ENCODE assay signal across 33 cellular contexts in genomic region chr3:3634326-3634725, GRCh38.
DNase-seq lines count a peak whose midpoint lies in the region; TF ChIP-seq lines count a peak whose summit lies in the region.
"Had no signal": no experiment of that assay in that cellular context is flagged by ENCODE, and none has a peak within 500 bp of the region (broad histone marks: within the 10 kb centered on the region; RNA-seq: fewer than 3 reads in every experiment).

No MANE protein-coding gene starts in this region.

- intact Hi-C loops in head of caudate nucleus (cut with DNase I) (no loop called here), CD14-positive monocyte (cut with micrococcal nuclease) (no loop called here)

- H3K14ac ChIP-seq in trophoblast cell (ENCODE audit: low read length) = peak overlapping the region; percentile 80

- peaks cover 0 to 6% (median 0%) of the 10 kb centered on the region in 3 donors for H3K27me3 Mint-ChIP-seq in CD14-positive monocyte (ENCODE audit: low read depth in 3 of 3)
- H3K27me3 Mint-ChIP-seq: B cell; CD4-positive, alpha-beta memory T cell; CD4-positive, alpha-beta T cell; CD4-positive, CD25-positive, alpha-beta regulatory T cell; CD8-positive, alpha-beta memory T cell had no signal

- H3K79me2 ChIP-seq in trophoblast cell (ENCODE audit: control insufficient read depth, insufficient read depth, low read length, poor library complexity) = no peaks in the 10 kb centered on the region

- H3K9me3 Mint-ChIP-seq in CD14-positive monocyte = peaks cover 0 to 7% (median 2%) of the 10 kb centered on the region in 7 donors
- H3K9me3 Mint-ChIP-seq: CD8-positive, alpha-beta T cell had no signal

- peaks cover 2 to 3% of the 10 kb centered on the region in 2 donors for H3K36me3 Mint-ChIP-seq in CD14-positive monocyte
- H3K36me3 Mint-ChIP-seq: CD4-positive, alpha-beta memory T cell; CD4-positive, CD25-positive, alpha-beta regulatory T cell; CD8-positive, alpha-beta T cell had no signal

- no peak overlapping the region for H4K12ac ChIP-seq in trophoblast cell (ENCODE audit: low read depth, low read length)

- peak overlapping the region; percentile 83 for H2BK5ac ChIP-seq in trophoblast cell (ENCODE audit: low read depth, low read length, poor library complexity)

- peak overlapping the region; percentile 94 for H2BK120ac ChIP-seq in trophoblast cell (ENCODE audit: insufficient read depth, low read length, poor library complexity)

- no peaks in the 10 kb centered on the region for H3K9me3 ChIP-seq in trophoblast cell (ENCODE audit: insufficient read depth, low read depth, low read length)
- H3K9me3 ChIP-seq: A549; BE2C; BLaER1; BLaER1 treated with 17β-estradiol and CSF1 and Interleukin-3, amounts not matched to agents 10 nM and 100 nM; Caco-2 had no signal

- H4K8ac ChIP-seq in trophoblast cell (ENCODE audit: low read depth, low read length) = no peak overlapping the region

- H3K4me1 Mint-ChIP-seq in CD14-positive monocyte = peaks cover 19% of the 10 kb centered on the region
- H3K4me1 Mint-ChIP-seq: B cell; CD4-positive, alpha-beta memory T cell; CD4-positive, CD25-positive, alpha-beta regulatory T cell; CD8-positive, alpha-beta memory T cell had no signal

- H3K23ac ChIP-seq in trophoblast cell (ENCODE audit: low read length) = no peak overlapping the region

- no peak overlapping the region for H3K9ac ChIP-seq in trophoblast cell (ENCODE audit: low read length)
- H3K9ac ChIP-seq: BLaER1; BLaER1 treated with 17β-estradiol and CSF1 and Interleukin-3, amounts not matched to agents 10 nM and 100 nM had no signal

- no peak overlapping the region for H3K4me2 ChIP-seq in trophoblast cell (ENCODE audit: low read length)
- H3K4me2 ChIP-seq: A549, BLaER1 had no signal

- H2BK12ac ChIP-seq in trophoblast cell (ENCODE audit: low read length) = peak overlapping the region; percentile 95

- H3K4me3 Mint-ChIP-seq in CD14-positive monocyte = no peak overlapping the region
- H3K4me3 Mint-ChIP-seq: B cell; CD4-positive, alpha-beta memory T cell; CD4-positive, alpha-beta T cell; CD4-positive, CD25-positive, alpha-beta regulatory T cell; CD8-positive, alpha-beta memory T cell; CD8-positive, alpha-beta T cell had no signal

- peaks cover 10 to 20% of the 10 kb centered on the region in 2 experiments for H3K4me1 ChIP-seq in trophoblast cell (ENCODE audit: control insufficient read depth in 1 of 2, insufficient read depth in 2 of 2, low read length in 2 of 2)
- H3K4me1 ChIP-seq: A549, BE2C, BLaER1 had no signal

- no peak overlapping the region for H3K4me3 ChIP-seq in trophoblast cell (ENCODE audit: low read depth, low read length)
- H3K4me3 ChIP-seq: A549; BLaER1; BLaER1 treated with 17β-estradiol and CSF1 and Interleukin-3, amounts not matched to agents 10 nM and 100 nM had no signal

- H3K27ac Mint-ChIP-seq in CD14-positive monocyte = peak overlapping the region in 1 of 7 donors; percentile 34
- H3K27ac Mint-ChIP-seq: B cell; CD4-positive, alpha-beta memory T cell; CD4-positive, alpha-beta T cell; CD4-positive, CD25-positive, alpha-beta regulatory T cell; CD8-positive, alpha-beta memory T cell; CD8-positive, alpha-beta T cell had no signal

- H3K79me1 ChIP-seq in trophoblast cell (ENCODE audit: low read length) = peaks cover 36% of the 10 kb centered on the region

- H3K4ac ChIP-seq in trophoblast cell (ENCODE audit: low read depth, low read length) = peak overlapping the region; percentile 65

- H2AFZ ChIP-seq in trophoblast cell (ENCODE audit: insufficient read depth, low read length, poor library complexity) = no peak overlapping the region

- no peaks in the 10 kb centered on the region for H3K36me3 ChIP-seq in trophoblast cell (ENCODE audit: control insufficient read depth in 1 of 2, insufficient read depth in 2 of 2, low read length in 2 of 2)
- H3K36me3 ChIP-seq: BE2C; BLaER1; BLaER1 treated with 17β-estradiol and CSF1 and Interleukin-3, amounts not matched to agents 10 nM and 100 nM had no signal

- peak overlapping the region; percentile 95 for H4K91ac ChIP-seq in trophoblast cell (ENCODE audit: low read depth, low read length)

- DNase-seq in caudate nucleus (lab: John Stamatoyannopoulos, UW) (peak in 30 of 61 donors; percentile 2 to 84 (median 25)), head of caudate nucleus (peak in 35 of 42 donors; percentile 4 to 85 (median 45)), trophoblast cell (no peak), putamen (ENCODE audit: low spot score) (peak; percentile 73), DMS 273 treated with DMSO at 0.1 percent for 48 hours (lab: John Stamatoyannopoulos, UW) (no peak), MV-4-11 (lab: John Stamatoyannopoulos, UW) (no peak), CD14-positive monocyte (ENCODE audit: low spot score) (no peak)
- DNase-seq in activated effector memory CD4-positive, alpha-beta T cell treated with anti-CD3 and anti-CD28 coated beads, Interleukin-2, amount 50 U/mL, for 16 hours = no peak
- DNase-seq: 8988T; ACHN; AML-193; BE2C; C1 segment of cervical spinal cord; Caco-2; Calu3; CD4-positive, alpha-beta memory T cell; CD4-positive, alpha-beta T cell; CD4-positive, CD25-positive, alpha-beta regulatory T cell; CD8-positive, alpha-beta memory T cell; CD8-positive, alpha-beta T cell; COR-L47; DMS153; DMS53; DMS79; DMS79 treated with DMSO at 0.1 percent for 48 hours; DND-41; EL had no signal

- peak overlapping the region; percentile 22 for H3K27ac ChIP-seq in caudate nucleus (ENCODE audit: low read depth, low read length)
- peak overlapping the region; percentile 45 for H3K27ac ChIP-seq in trophoblast cell (ENCODE audit: low read depth, low read length)
- H3K27ac ChIP-seq: 22Rv1, A549, BLaER1, C4-2B had no signal

- peak overlapping the region; percentile 79 for H2AK5ac ChIP-seq in trophoblast cell (ENCODE audit: low read length)

- H3K27me3 ChIP-seq in trophoblast cell (ENCODE audit: insufficient read depth, low read length) = no peaks in the 10 kb centered on the region
- H3K27me3 ChIP-seq: BE2C; BLaER1; BLaER1 treated with 17β-estradiol and CSF1 and Interleukin-3, amounts not matched to agents 10 nM and 100 nM had no signal

- no peak for TF ChIP-seq CTCF in CD14-positive monocyte (IDR thresholded peaks at IDR 0.05)

- WGBS in trophoblast cell (ENCODE audit: extremely low coverage, insufficient coverage, insufficient read length) = 100% methylated on average over 2 of the region's 6 CpGs

- peak overlapping the region; percentile 79 for H3K18ac ChIP-seq in trophoblast cell (ENCODE audit: low read length)

Comparison
In these comparisons a context has a peak if more than half of its experiments do, and no peak if none do; other contexts are left out.
1. DNase-seq: peak in head of caudate nucleus (35 of 42) and putamen (single experiment); none in trophoblast cell (0 of 2), DMS 273 treated with DMSO at 0.1 percent for 48 hours (single experiment), activated effector memory CD4-positive, alpha-beta T cell treated with anti-CD3 and anti-CD28 coated beads, Interleukin-2, amount 50 U/mL, for 16 hours (single experiment), MV-4-11 (single experiment) and CD14-positive monocyte (single experiment).